Comparison of ENCODE assay signal across 15 cellular contexts in genomic region chr2:11072550-11072949, GRCh38.
DNase-seq lines count a peak whose midpoint lies in the region; FAIRE-seq and TF ChIP-seq lines count a peak whose summit lies in the region.
"Had no signal": no experiment of that assay in that cellular context is flagged by ENCODE, and none has a peak within 500 bp of the region (broad histone marks: within the 10 kb centered on the region; RNA-seq: fewer than 3 reads in every experiment).

No MANE protein-coding gene starts in this region.

- H3K9me3 Mint-ChIP-seq in activated CD4-positive, alpha-beta memory T cell treated with anti-CD3 and anti-CD28 coated beads for 36 hours, result no peaks in the 10 kb centered on the region
- H3K9me3 Mint-ChIP-seq: CD4-positive, CD25-positive, alpha-beta regulatory T cell; HFFc6 had no signal

- H4K20me1 ChIP-seq in OCI-LY7 (ENCODE audit: insufficient read depth, low read length) (no peaks in the 10 kb centered on the region), endothelial cell of umbilical vein (replicated peaks; ENCODE audit: control insufficient read depth, extremely low read depth, insufficient read depth, low read length) (no peaks in the 10 kb centered on the region), osteoblast (ENCODE audit: insufficient read depth, low read length) (no peaks in the 10 kb centered on the region)

- intact Hi-C loops in OCI-LY7 (cut with micrococcal nuclease; ENCODE audit: unreplicated experiment), result no loop called here
- intact Hi-C loops in endothelial cell of umbilical vein (cut with micrococcal nuclease), result no loop called here
- intact Hi-C loops in activated CD4-positive, alpha-beta memory T cell treated with anti-CD3 and anti-CD28 coated beads for 36 hours (cut with micrococcal nuclease), result no loop called here
- intact Hi-C loops in sigmoid colon (cut with DNase I), result no loop called here

- H3K4me1 ChIP-seq in OCI-LY7 (ENCODE audit: insufficient read depth, low read length, poor library complexity, severe bottlenecking) (no peaks in the 10 kb centered on the region), endothelial cell of umbilical vein (ENCODE audit: control insufficient read depth, extremely low read depth, insufficient read depth, low read length) (peaks cover 17% of the 10 kb centered on the region), osteoblast (ENCODE audit: insufficient read depth, low read length) (peaks cover 9% of the 10 kb centered on the region), sigmoid colon (peaks cover 0 to 7% (median 0%) of the 10 kb centered on the region in 4 donors)

- POLR2A ChIA-PET in OCI-LY7 (lab: Charles Lee), result interaction anchor here (0.6 to 1.1 kb wide), 2 partner anchors 54 to 477 kb away, joined by 3 read pairs; no protein-coding TSS in a partner anchor
- POLR2A ChIA-PET in endothelial cell of umbilical vein (lab: Charles Lee), result interaction anchor here (0.6 kb wide), 1 partner anchor 205 kb away, joined by 8 read pairs; no protein-coding TSS in a partner anchor
- POLR2A ChIA-PET in activated CD4-positive, alpha-beta memory T cell treated with anti-CD3 and anti-CD28 coated beads for 36 hours (lab: Charles Lee), result no interaction called here

- H3K27me3 Mint-ChIP-seq in activated CD4-positive, alpha-beta memory T cell treated with anti-CD3 and anti-CD28 coated beads for 36 hours, result peaks cover 17% of the 10 kb centered on the region

- TF ChIP-seq CTCF in OCI-LY7 (conservative IDR thresholded peaks at IDR 0.05; ENCODE audit: low read length) (no peak), endothelial cell of umbilical vein (IDR thresholded peaks at IDR 0.05; ENCODE audit: extremely low read depth in 1 of 2, insufficient read depth in 1 of 2, low read depth in 1 of 2, low read length in 2 of 2) (no peak), osteoblast (IDR thresholded peaks at IDR 0.05; ENCODE audit: extremely low read depth, low read depth, low read length) (no peak), sigmoid colon (IDR thresholded peaks at IDR 0.05) (no peak)

- no TSS peak for BruUV-seq in OCI-LY7 (replicated peaks; lab: Mats Ljungman, UMichigan)
- BruUV-seq in endothelial cell of umbilical vein (replicated peaks; lab: Mats Ljungman, UMichigan), result no TSS peak

- H3K27ac Mint-ChIP-seq in activated CD4-positive, alpha-beta memory T cell treated with anti-CD3 and anti-CD28 coated beads for 36 hours, result no peak overlapping the region
- H3K27ac Mint-ChIP-seq: HFFc6 had no signal

- H3K27ac ChIP-seq in OCI-LY7 (ENCODE audit: low read depth, low read length, poor library complexity, severe bottlenecking) (no peak overlapping the region), endothelial cell of umbilical vein (ENCODE audit: insufficient read depth, low read depth, low read length) (no peak overlapping the region), osteoblast (ENCODE audit: low read depth, low read length) (no peak overlapping the region), sigmoid colon (no peak overlapping the region)

- 60 to 70% methylated on average over 6 of the region's 6 CpGs for WGBS in sigmoid colon, 2 donors

- no peak overlapping the region for H3K4me3 Mint-ChIP-seq in activated CD4-positive, alpha-beta memory T cell treated with anti-CD3 and anti-CD28 coated beads for 36 hours
- H3K4me3 Mint-ChIP-seq: HFFc6 had no signal

- peak; percentile 6 for DNase-seq in activated CD8-positive, alpha-beta memory T cell treated with anti-CD3 and anti-CD28 coated beads, Interleukin-2, amount 50 U/mL, for 48 hours
- DNase-seq in activated CD8-positive, alpha-beta memory T cell treated with anti-CD3 and anti-CD28 coated beads for 24 hours, result no peak
- DNase-seq in OCI-LY7 (ENCODE audit: low spot score) (no peak), endothelial cell of umbilical vein (ENCODE audit: low read depth, low spot score) (no peak), osteoblast (ENCODE audit: insufficient read length, low spot score, missing footprints) (no peak), SW 1271 (lab: John Stamatoyannopoulos, UW) (no peak), sigmoid colon (no peak)
- no peak for DNase-seq in activated CD4-positive, alpha-beta memory T cell treated with anti-CD3 and anti-CD28 coated beads for 36 hours
- DNase-seq: Calu3, HFFc6, NCI-H1105, NCI-H2171 treated with DMSO at 0.1 percent for 48 hours had no signal

- H3K4me3 ChIP-seq in OCI-LY7 (ENCODE audit: low read depth, low read length, poor library complexity, severe bottlenecking), result no peak overlapping the region
- H3K4me3 ChIP-seq in endothelial cell of umbilical vein (replicated peaks in 1 of 3; ENCODE audit: insufficient read depth in 1 of 3, low read depth in 1 of 3, low read length in 3 of 3), result no peak overlapping the region
- H3K4me3 ChIP-seq in osteoblast (ENCODE audit: insufficient read depth, low read length), result no peak overlapping the region
- H3K4me3 ChIP-seq in sigmoid colon, result no peak overlapping the region
- H3K4me3 ChIP-seq: MG63 had no signal

- CTCF ChIA-PET in OCI-LY7 (lab: Charles Lee; ENCODE audit: unreplicated experiment), result no interaction called here
- CTCF ChIA-PET in endothelial cell of umbilical vein (lab: Charles Lee), result interaction anchor here (1.5 kb wide), 1 partner anchor 240 kb away, joined by 3 read pairs; no protein-coding TSS in a partner anchor
- CTCF ChIA-PET in activated CD4-positive, alpha-beta memory T cell treated with anti-CD3 and anti-CD28 coated beads for 36 hours (lab: Charles Lee), result interaction anchor here (1.1 to 4.0 kb wide), 4 partner anchors 15 to 241 kb away, joined by 3 to 17 read pairs (median 9); a partner anchor contains a TSS

- no peaks in the 10 kb centered on the region for H3K27me3 ChIP-seq in endothelial cell of umbilical vein (ENCODE audit: control insufficient read depth in 2 of 2, insufficient read depth in 2 of 2, low read length in 2 of 2)
- H3K27me3 ChIP-seq in osteoblast (ENCODE audit: insufficient read depth, low read length), result peaks cover 10% of the 10 kb centered on the region
- H3K27me3 ChIP-seq in sigmoid colon, result peaks cover 0 to 23% (median 0%) of the 10 kb centered on the region in 3 donors
- H3K27me3 ChIP-seq: MG63 had no signal

- no peak overlapping the region for H3K9ac ChIP-seq in endothelial cell of umbilical vein (replicated peaks; ENCODE audit: extremely low read depth, insufficient read depth, low read length)

- dilution Hi-C loops in endothelial cell of umbilical vein (cut with MboI; ENCODE audit: extremely low pct_ligation_motif_present, low sequenced_read_pairs), result no loop called here

- FAIRE-seq in endothelial cell of umbilical vein (lab: Jason Lieb, UNC), result peak; percentile 72
- FAIRE-seq: GM12891 had no signal

- no peaks in the 10 kb centered on the region for H3K9me2 ChIP-seq in OCI-LY7 (ENCODE audit: insufficient read depth, low read length)

- H2AFZ ChIP-seq in OCI-LY7 (ENCODE audit: low read length), result peak overlapping the region; percentile 61; the same call in 1 of the 2 replicates
- peak overlapping the region; percentile 90 for H2AFZ ChIP-seq in endothelial cell of umbilical vein (ENCODE audit: low read depth, low read length)
- peak overlapping the region; percentile 82 for H2AFZ ChIP-seq in osteoblast (ENCODE audit: low read length)

- H3K9me1 ChIP-seq in endothelial cell of umbilical vein (replicated peaks; ENCODE audit: control insufficient read depth, extremely low read depth, insufficient read depth, low read length), result no peaks in the 10 kb centered on the region

- H3K9me3 ChIP-seq in OCI-LY7 (ENCODE audit: low read length) (no peaks in the 10 kb centered on the region), endothelial cell of umbilical vein (replicated peaks; ENCODE audit: control insufficient read depth, insufficient read depth, low read length) (no peaks in the 10 kb centered on the region), osteoblast (ENCODE audit: low read depth, low read length) (no peaks in the 10 kb centered on the region), sigmoid colon (no peaks in the 10 kb centered on the region)

- H3K36me3 Mint-ChIP-seq in activated CD4-positive, alpha-beta memory T cell treated with anti-CD3 and anti-CD28 coated beads for 36 hours, result no peaks in the 10 kb centered on the region
- H3K36me3 Mint-ChIP-seq: CD4-positive, CD25-positive, alpha-beta regulatory T cell had no signal

- TF ChIP-seq POLR2A in endothelial cell of umbilical vein (IDR thresholded peaks at IDR 0.05; ENCODE audit: low read depth, low read length) (no peak), sigmoid colon (IDR thresholded peaks at IDR 0.05) (no peak)

- no peak overlapping the region for H3K4me2 ChIP-seq in OCI-LY7 (ENCODE audit: low read length)
- H3K4me2 ChIP-seq in endothelial cell of umbilical vein (ENCODE audit: insufficient read depth, low read length), result no peak overlapping the region
- H3K4me2 ChIP-seq in osteoblast (ENCODE audit: insufficient read depth, low read length), result no peak overlapping the region

- H3K36me3 ChIP-seq in OCI-LY7 (ENCODE audit: insufficient read depth, low read length) (no peaks in the 10 kb centered on the region), endothelial cell of umbilical vein (ENCODE audit: control insufficient read depth in 2 of 2, extremely low read depth in 1 of 2, insufficient read depth in 2 of 2, low read length in 2 of 2) (no peaks in the 10 kb centered on the region), osteoblast (ENCODE audit: insufficient read depth, low read length) (no peaks in the 10 kb centered on the region), sigmoid colon (no peaks in the 10 kb centered on the region)
- H3K36me3 ChIP-seq: MG63 had no signal

- TF ChIP-seq EP300 in sigmoid colon (IDR thresholded peaks at IDR 0.05), result no peak

- peaks cover 17% of the 10 kb centered on the region for H3K4me1 Mint-ChIP-seq in activated CD4-positive, alpha-beta memory T cell treated with anti-CD3 and anti-CD28 coated beads for 36 hours (ENCODE audit: low read depth)

- H3K79me2 ChIP-seq in OCI-LY7 (ENCODE audit: insufficient read depth, low read depth, low read length) (no peaks in the 10 kb centered on the region), endothelial cell of umbilical vein (ENCODE audit: control insufficient read depth, insufficient read depth, low read length) (no peaks in the 10 kb centered on the region), osteoblast (ENCODE audit: insufficient read depth, low read length) (no peaks in the 10 kb centered on the region)

TF ChIP-seq in endothelial cell of umbilical vein, 7 proteins besides CTCF, POLR2A, EP300 and RAD21:
- no peak for TF ChIP-seq JUN (IDR thresholded peaks at IDR 0.05; ENCODE audit: borderline replicate concordance, insufficient read depth, insufficient read length, low read depth)
- TF ChIP-seq EZH2 (IDR thresholded peaks at IDR 0.05; ENCODE audit: borderline replicate concordance, low read depth, low read length, severe bottlenecking), result no peak
- no peak for TF ChIP-seq MYC (IDR thresholded peaks at IDR 0.05; ENCODE audit: low read depth, low read length)
- TF ChIP-seq POLR2AphosphoS5 (IDR thresholded peaks at IDR 0.05; ENCODE audit: insufficient read depth, low read depth, low read length), result no peak
- TF ChIP-seq FOS (IDR thresholded peaks at IDR 0.05; ENCODE audit: borderline replicate concordance, insufficient read depth, low read length), result peak; percentile 27
